In genomic region chr19:33906578-33907335, GRCh38 we compare ENCODE assay signal across 11 cellular contexts.
DNase-seq lines count a peak whose midpoint lies in the region; ATAC-seq, FAIRE-seq and TF ChIP-seq lines count a peak whose summit lies in the region.
"Had no signal": no experiment of that assay in that cellular context is flagged by ENCODE, and none has a peak within 500 bp of the region (broad histone marks: within the 10 kb centered on the region; RNA-seq: fewer than 3 reads in every experiment).

No MANE protein-coding gene starts in this region.

- intact Hi-C loops in HCT116 (cut with micrococcal nuclease), result no loop called here

- no peak for DNase-seq in HCT116 (ENCODE audit: low read depth, low spot score)
- DNase-seq in choroid plexus epithelial cell (ENCODE audit: low read depth), result peak; percentile 42
- DNase-seq in keratinocyte (ENCODE audit: low read depth, low spot score), result peak; percentile 7
- DNase-seq in activated CD8-positive, alpha-beta memory T cell treated with anti-CD3 and anti-CD28 coated beads for 24 hours, result no peak
- no peak for DNase-seq in globus pallidus (ENCODE audit: low spot score)
- DNase-seq in midbrain (lab: John Stamatoyannopoulos, UW), result no peak
- no peak for DNase-seq in activated T-cell treated with anti-CD3 and anti-CD28 coated beads, Interleukin-2, amount 50 U/mL, for 48 hours
- DNase-seq: MG63 had no signal

- H3K27ac ChIP-seq in HCT116 (ENCODE audit: low read depth, low read length) (peak overlapping the region; percentile 6; the same call in 1 of the 2 replicates), keratinocyte (ENCODE audit: control insufficient read depth, insufficient read depth, low read length) (no peak overlapping the region), skeletal muscle tissue (ENCODE audit: low read depth, low read length) (no peak overlapping the region)
- H3K27ac ChIP-seq: neutrophil had no signal

- no peak for FAIRE-seq in keratinocyte (lab: Jason Lieb, UNC)

- TF ChIP-seq RAD21 in HCT116 (IDR thresholded peaks at IDR 0.05; ENCODE audit: low read depth), result no peak

- H3K9me2 ChIP-seq in HCT116 (ENCODE audit: insufficient read depth), result no peaks in the 10 kb centered on the region

- no peaks in the 10 kb centered on the region for H3K9me1 ChIP-seq in keratinocyte (ENCODE audit: control insufficient read depth, extremely low read depth, insufficient read depth, low read length)

- TF ChIP-seq CTCF in HCT116 (IDR thresholded peaks at IDR 0.05 in 2 of 3, conservative IDR thresholded peaks at IDR 0.05 in 1 of 3; ENCODE audit: borderline replicate concordance in 1 of 3, insufficient read depth in 1 of 3, low read depth in 2 of 3, low read length in 2 of 3), result no peak
- TF ChIP-seq CTCF in choroid plexus epithelial cell (conservative IDR thresholded peaks at IDR 0.05; ENCODE audit: low read depth, low read length), result no peak
- TF ChIP-seq CTCF in keratinocyte (optimal IDR thresholded peaks at IDR 0.05 in 1 of 3, IDR thresholded peaks at IDR 0.05 in 1 of 3, conservative IDR thresholded peaks at IDR 0.05 in 1 of 3; ENCODE audit: extremely low read depth in 1 of 3, insufficient read depth in 2 of 3, low read length in 3 of 3), result no peak

- no TSS peak for BruUV-seq in HCT116 (replicated peaks; lab: Mats Ljungman, UMichigan)

- ATAC-seq in HCT116, result no peak

- H3K79me2 ChIP-seq in HCT116 (ENCODE audit: insufficient read depth, low read length), result no peaks in the 10 kb centered on the region
- no peaks in the 10 kb centered on the region for H3K79me2 ChIP-seq in keratinocyte (ENCODE audit: control insufficient read depth, insufficient read depth, low read length)

- no peaks in the 10 kb centered on the region for H3K27me3 ChIP-seq in HCT116 (ENCODE audit: insufficient read depth, low read length)
- no peaks in the 10 kb centered on the region for H3K27me3 ChIP-seq in keratinocyte (ENCODE audit: control insufficient read depth, extremely low read depth, insufficient read depth, low read length)
- H3K27me3 ChIP-seq in skeletal muscle tissue (ENCODE audit: control insufficient read depth in 3 of 3, insufficient read depth in 3 of 3, low read length in 3 of 3), result peaks cover 13 to 18% (median 13%) of the 10 kb centered on the region in 3 donors
- H3K27me3 ChIP-seq: MG63 had no signal

- POLR2A ChIA-PET in HCT116 (lab: Charles Lee), result interaction anchor here (0.6 to 1.0 kb wide), 2 partner anchors 8 to 40 kb away, joined by 3 read pairs; no protein-coding TSS in a partner anchor

- H3K4me1 ChIP-seq in HCT116 (ENCODE audit: control insufficient read depth in 1 of 2, insufficient read depth in 2 of 2, low read length in 2 of 2), result peaks cover 22 to 30% of the 10 kb centered on the region in 2 experiments
- H3K4me1 ChIP-seq in keratinocyte (ENCODE audit: control insufficient read depth, extremely low read depth, insufficient read depth, low read length), result peaks cover 14% of the 10 kb centered on the region
- peaks cover 4 to 7% (median 7%) of the 10 kb centered on the region in 3 donors for H3K4me1 ChIP-seq in skeletal muscle tissue (ENCODE audit: control insufficient read depth in 3 of 3, insufficient read depth in 3 of 3, low read length in 3 of 3)
- H3K4me1 ChIP-seq: adrenal gland had no signal

- no peaks in the 10 kb centered on the region for H4K20me1 ChIP-seq in HCT116 (ENCODE audit: insufficient read depth)
- H4K20me1 ChIP-seq in keratinocyte (ENCODE audit: control insufficient read depth, extremely low read depth, insufficient read depth, low read length), result no peaks in the 10 kb centered on the region

- H3K4me2 ChIP-seq in HCT116 (ENCODE audit: low read length) (peak overlapping the region; percentile 61), keratinocyte (ENCODE audit: control insufficient read depth, extremely low read depth, insufficient read depth, low read depth, low read length) (peak overlapping the region; percentile 66)

- H3K4me3 ChIP-seq in HCT116 (replicated peaks in 1 of 2; ENCODE audit: low read depth in 1 of 2, low read length in 2 of 2), result no peak overlapping the region
- no peak overlapping the region for H3K4me3 ChIP-seq in choroid plexus epithelial cell (ENCODE audit: low read depth, low read length)
- H3K4me3 ChIP-seq in keratinocyte (ENCODE audit: control insufficient read depth in 2 of 3, extremely low read depth in 1 of 3, insufficient read depth in 2 of 3, low read depth in 1 of 3, low read length in 3 of 3), result peak overlapping the region in 2 of 3 experiments; percentile 26 to 38
- H3K4me3 ChIP-seq in skeletal muscle tissue (ENCODE audit: low read length in 3 of 3), result peak overlapping the region in 2 of 3 donors; percentile 20 to 54
- H3K4me3 ChIP-seq: MG63 had no signal

- H3K9ac ChIP-seq in HCT116 (ENCODE audit: low read length) (no peak overlapping the region), keratinocyte (ENCODE audit: control insufficient read depth, extremely low read depth, insufficient read depth, low read length) (peak overlapping the region; percentile 15), skeletal muscle tissue (ENCODE audit: low read depth in 1 of 3, low read length in 3 of 3) (peak overlapping the region in 1 of 3 donors; percentile 25)

- RAD21 ChIA-PET in HCT116 (lab: Charles Lee; ENCODE audit: low non-redundant PET in 1 of 2, low total read pairs in 2 of 2, uncharacterized antibody in 2 of 2, unreplicated experiment in 2 of 2), result no interaction called here

- H3K9me3 ChIP-seq in HCT116 (ENCODE audit: control insufficient read depth in 1 of 2, insufficient read depth in 1 of 2, low read depth in 1 of 2, low read length in 2 of 2) (no peaks in the 10 kb centered on the region), keratinocyte (ENCODE audit: control insufficient read depth, low read depth, low read length) (no peaks in the 10 kb centered on the region), skeletal muscle tissue (ENCODE audit: control insufficient read depth in 3 of 3, low read length in 3 of 3) (no peaks in the 10 kb centered on the region)
- H3K9me3 ChIP-seq: adrenal gland, MG63, neutrophil had no signal

- no peak for TF ChIP-seq POLR2A in HCT116 (IDR thresholded peaks at IDR 0.05; ENCODE audit: borderline replicate concordance, extremely low read depth, insufficient read depth, insufficient read length)

- CTCF ChIA-PET in HCT116 (lab: Charles Lee), result interaction anchor here (0.6 to 1.0 kb wide), 2 partner anchors 10 to 84 kb away, joined by 3 read pairs; no protein-coding TSS in a partner anchor

- dilution Hi-C loops in keratinocyte (cut with MboI; ENCODE audit: extremely low pct_ligation_motif_present, low sequenced_read_pairs), result no loop called here

- H2AFZ ChIP-seq in HCT116 (ENCODE audit: low read depth, low read length, poor library complexity, severe bottlenecking) (no peak overlapping the region), keratinocyte (ENCODE audit: control insufficient read depth, low read length) (peak overlapping the region; percentile 46)

- H3K36me3 ChIP-seq in HCT116 (ENCODE audit: control insufficient read depth in 1 of 2, insufficient read depth in 2 of 2, low read length in 2 of 2) (no peaks in the 10 kb centered on the region), keratinocyte (ENCODE audit: control insufficient read depth in 2 of 2, extremely low read depth in 1 of 2, insufficient read depth in 2 of 2, low read length in 2 of 2) (no peaks in the 10 kb centered on the region), skeletal muscle tissue (ENCODE audit: control insufficient read depth in 3 of 3, insufficient read depth in 3 of 3, low read length in 3 of 3) (no peaks in the 10 kb centered on the region)
- H3K36me3 ChIP-seq: adrenal gland, MG63, neutrophil had no signal

TF ChIP-seq in HCT116, 20 proteins besides CTCF, POLR2A, EP300 and RAD21 (continues in another document):
- no peak for TF ChIP-seq SIN3A (IDR thresholded peaks at IDR 0.05; ENCODE audit: low read depth)
- TF ChIP-seq ZBTB33 (IDR thresholded peaks at IDR 0.05; ENCODE audit: extremely low read depth, insufficient replicate concordance, low read length), result no peak
- TF ChIP-seq EGR1 (IDR thresholded peaks at IDR 0.05; ENCODE audit: low read depth), result no peak
- no peak for TF ChIP-seq ZFX (IDR thresholded peaks at IDR 0.05)
- no peak for TF ChIP-seq EZH2phosphoT487 (IDR thresholded peaks at IDR 0.05; ENCODE audit: borderline replicate concordance)
- TF ChIP-seq JUND (IDR thresholded peaks at IDR 0.05), result no peak
- no peak for TF ChIP-seq YY1 (IDR thresholded peaks at IDR 0.05; ENCODE audit: extremely low read depth, insufficient replicate concordance, low read depth, low read length)
- no peak for TF ChIP-seq CEBPB (IDR thresholded peaks at IDR 0.05; ENCODE audit: low read depth)
- TF ChIP-seq POLR2AphosphoS5 (IDR thresholded peaks at IDR 0.05; ENCODE audit: low read depth, low read length), result no peak
- no peak for TF ChIP-seq ATF3 (IDR thresholded peaks at IDR 0.05)
- no peak for TF ChIP-seq SP1 (IDR thresholded peaks at IDR 0.05; ENCODE audit: low read depth)
- TF ChIP-seq FOSL1 (IDR thresholded peaks at IDR 0.05; ENCODE audit: low read depth), result no peak

Comparison
In these comparisons a context has a peak if more than half of its experiments do, and no peak if none do; other contexts are left out.
1. DNase-seq: peak in choroid plexus epithelial cell (single experiment) and keratinocyte (single experiment); none in HCT116 (single experiment), activated CD8-positive, alpha-beta memory T cell treated with anti-CD3 and anti-CD28 coated beads for 24 hours (single experiment), globus pallidus (single experiment), midbrain (single experiment) and activated T-cell treated with anti-CD3 and anti-CD28 coated beads, Interleukin-2, amount 50 U/mL, for 48 hours (0 of 2).
2. H3K4me3 ChIP-seq: peak in keratinocyte (2 of 3) and skeletal muscle tissue (2 of 3); none in HCT116 (0 of 2) and choroid plexus epithelial cell (single experiment).